8 cellular contexts compared by ENCODE assay signal in genomic region chr17:77450742-77451270, GRCh38.
DNase-seq lines count a peak whose midpoint lies in the region; ATAC-seq, FAIRE-seq and TF ChIP-seq lines count a peak whose summit lies in the region.

No MANE protein-coding gene starts in this region.

- intact Hi-C loops in HepG2 (cut with micrococcal nuclease; ENCODE audit: unreplicated experiment): loop anchor here (1.0 to 5.0 kb wide), 2 partner anchors 21 to 164 kb away; no protein-coding TSS in a partner anchor
- intact Hi-C loops in testis (cut with DNase I; ENCODE audit: low total_unique reads): no loop called here

- DNase-seq in T-helper 2 cell treated with Interferon-gamma antibody and Interleukin-4, amounts not matched to agents 5 μg/mL and 100 μg/mL, for 36 hours (ENCODE audit: low spot score): no peak
- DNase-seq in T-helper 2 cell (no peak), astrocyte (ENCODE audit: low read depth) (no peak), HepG2 (ENCODE audit: low spot score) (peak; percentile 23), testis (no peak), NCI-H2196 treated with DMSO at 0.1 percent for 48 hours (lab: John Stamatoyannopoulos, UW; ENCODE audit: unreplicated experiment) (no peak)
- DNase-seq in effector CD8-positive, alpha-beta T cell (lab: John Stamatoyannopoulos, UW): no peak

- peak overlapping the region; percentile 96 for H3K4me3 Mint-ChIP-seq in T-helper 2 cell treated with Interferon-gamma antibody and Interleukin-4, amounts not matched to agents 5 μg/mL and 100 μg/mL, for 36 hours
- peak overlapping the region; percentile 96 for H3K4me3 Mint-ChIP-seq in astrocyte (ENCODE audit: unreplicated experiment)

- CTCF ChIA-PET in HepG2 (lab: Yijun Ruan, JAX; ENCODE audit: low intra/inter-chr PET ratio, low total read pairs): interaction anchor here (0.9 kb wide), 1 partner anchor 21 kb away, joined by 5 read pairs; no protein-coding TSS in a partner anchor

- 3% methylated on average over 9 of the region's 11 CpGs for WGBS in HepG2 (ENCODE audit: low lambda C conversion rate)
- WGBS in testis, 2 donors: 10 to 15% methylated on average over 8 to 11 of the region's 11 CpGs

- H3K9ac ChIP-seq in astrocyte (ENCODE audit: low read length) (peak overlapping the region; percentile 91), HepG2 (ENCODE audit: insufficient read depth, low read depth, low read length) (peak overlapping the region; percentile 96)

- BruUV-seq in HepG2 (replicated peaks; lab: Mats Ljungman, UMichigan): TSS peak; percentile 61

- peaks cover 55% of the 10 kb centered on the region for H3K4me1 Mint-ChIP-seq in T-helper 2 cell treated with Interferon-gamma antibody and Interleukin-4, amounts not matched to agents 5 μg/mL and 100 μg/mL, for 36 hours (ENCODE audit: low read depth)
- peaks cover 47% of the 10 kb centered on the region for H3K4me1 Mint-ChIP-seq in astrocyte (ENCODE audit: low read depth, unreplicated experiment)

- H3K27me3 ChIP-seq in astrocyte (ENCODE audit: insufficient read depth, low read length) (no peaks in the 10 kb centered on the region), HepG2 (ENCODE audit: control insufficient read depth in 1 of 2, insufficient read depth in 2 of 2, low read length in 2 of 2) (no peaks in the 10 kb centered on the region; a peak in 1 of 5 replicates), testis (no peaks in the 10 kb centered on the region)

- H3K4me2 ChIP-seq in astrocyte (ENCODE audit: low read length) (peak overlapping the region; percentile 94), HepG2 (ENCODE audit: low read depth, low read length) (peak overlapping the region; percentile 99)

- TF ChIP-seq EP300 in HepG2 (IDR thresholded peaks at IDR 0.05; ENCODE audit: low read depth in 2 of 2, low read length in 2 of 2) (no peak), HepG2 (CRISPR knock-in tag; IDR thresholded peaks at IDR 0.05; ENCODE audit: borderline replicate concordance) (no peak; the same call in 1 of the 2 replicates)

- H3K4me1 ChIP-seq in astrocyte (ENCODE audit: insufficient read depth, low read length) (peaks cover 82% of the 10 kb centered on the region), HepG2 (ENCODE audit: insufficient read depth, low read length) (peaks cover 53% of the 10 kb centered on the region), testis (peaks cover 57% of the 10 kb centered on the region)

- H4K20me1 ChIP-seq in astrocyte (ENCODE audit: insufficient read depth, low read length) (peaks cover 99% of the 10 kb centered on the region), HepG2 (ENCODE audit: insufficient read depth, low read length) (peaks cover 21% of the 10 kb centered on the region)

- H3K27ac ChIP-seq in astrocyte (ENCODE audit: low read depth, low read length) (peak overlapping the region; percentile 94), HepG2 (ENCODE audit: extremely low read length, insufficient read depth, low read length) (peak overlapping the region; percentile 95), testis (peak overlapping the region; percentile 51 to 78)

- H3K79me2 ChIP-seq in astrocyte (ENCODE audit: insufficient read depth, low read length): peaks cover 91% of the 10 kb centered on the region
- peaks cover 71% of the 10 kb centered on the region for H3K79me2 ChIP-seq in HepG2 (ENCODE audit: insufficient read depth, low read length)

- no peaks in the 10 kb centered on the region for H3K9me3 ChIP-seq in astrocyte (ENCODE audit: insufficient read depth, low read depth, low read length)
- H3K9me3 ChIP-seq in HepG2 (ENCODE audit: low read length): no peaks in the 10 kb centered on the region
- no peaks in the 10 kb centered on the region for H3K9me3 ChIP-seq in testis

- ATAC-seq in HepG2: peak; percentile 1
- no peak for ATAC-seq in HG03025 (IDR thresholded peaks at IDR 0.05; ENCODE audit: low FRiP score, unreplicated experiment)

- no peaks in the 10 kb centered on the region for H3K9me3 Mint-ChIP-seq in T-helper 2 cell treated with Interferon-gamma antibody and Interleukin-4, amounts not matched to agents 5 μg/mL and 100 μg/mL, for 36 hours
- H3K9me3 Mint-ChIP-seq in astrocyte (ENCODE audit: unreplicated experiment): no peaks in the 10 kb centered on the region

- TF ChIP-seq CTCF in astrocyte (IDR thresholded peaks at IDR 0.05; ENCODE audit: insufficient read depth, low read depth, low read length): no peak
- TF ChIP-seq CTCF in HepG2 (CRISPR knock-in tag; IDR thresholded peaks at IDR 0.05): no peak; the same call in 1 of the 2 replicates
- no peak for TF ChIP-seq CTCF in testis (IDR thresholded peaks at IDR 0.05)

- no peak; the same call in 1 of the 2 replicates for TF ChIP-seq RAD21 in HepG2 (CRISPR knock-in tag; IDR thresholded peaks at IDR 0.05)

- TF ChIP-seq POLR2A in HepG2 (IDR thresholded peaks at IDR 0.05; ENCODE audit: insufficient read depth in 1 of 2, low read depth in 2 of 2, low read length in 2 of 2) (0 out of 4 replicates have a peak, but pooled peaks of 1 of the 2 experiments have one; percentile 43), testis (IDR thresholded peaks at IDR 0.05) (no peak)

- H3K36me3 Mint-ChIP-seq in T-helper 2 cell treated with Interferon-gamma antibody and Interleukin-4, amounts not matched to agents 5 μg/mL and 100 μg/mL, for 36 hours (ENCODE audit: low read depth): peaks cover 66% of the 10 kb centered on the region
- peaks cover 8% of the 10 kb centered on the region for H3K36me3 Mint-ChIP-seq in astrocyte (ENCODE audit: low read depth, unreplicated experiment)

- H3K4me3 ChIP-seq in astrocyte (ENCODE audit: insufficient read depth, low read depth, low read length): peak overlapping the region; percentile 63
- H3K4me3 ChIP-seq in HepG2 (replicated peaks in 1 of 3; ENCODE audit: insufficient read depth in 1 of 3, low read depth in 2 of 3, low read length in 3 of 3): peak overlapping the region; percentile 61 to 91 (median 73)
- peak overlapping the region; percentile 57 to 64 for H3K4me3 ChIP-seq in testis

- POLR2A ChIA-PET in HepG2 (lab: Yijun Ruan, JAX): interaction anchor here (0.6 to 6.4 kb wide), 29 partner anchors 9 to 508 kb away, joined by 3 to 129 read pairs (median 6); partner anchors contain the start of gene TNRC6C

- in situ Hi-C loops in HepG2 (cut with HindIII; ENCODE audit: extremely low pct_ligation_motif_present, low pct_unique_long_range_greater_than_20kb): loop anchor here (5.0 kb wide), 1 partner anchor 164 kb away; no protein-coding TSS in a partner anchor

- no peaks in the 10 kb centered on the region for H3K27me3 Mint-ChIP-seq in T-helper 2 cell treated with Interferon-gamma antibody and Interleukin-4, amounts not matched to agents 5 μg/mL and 100 μg/mL, for 36 hours (ENCODE audit: low read depth)
- H3K27me3 Mint-ChIP-seq in astrocyte (ENCODE audit: low read depth, unreplicated experiment): no peaks in the 10 kb centered on the region

- H3K36me3 ChIP-seq in astrocyte (ENCODE audit: insufficient read depth, low read length): no peaks in the 10 kb centered on the region
- H3K36me3 ChIP-seq in HepG2 (replicated peaks in 1 of 2; ENCODE audit: control insufficient read depth in 1 of 2, insufficient read depth in 2 of 2, low read length in 2 of 2): peaks cover 1 to 7% of the 10 kb centered on the region in 2 experiments; a peak in 3 of 5 replicates
- no peaks in the 10 kb centered on the region for H3K36me3 ChIP-seq in testis (ENCODE audit: low read depth, missing control alignments)

- FAIRE-seq in astrocyte (lab: Jason Lieb, UNC): no peak
- FAIRE-seq in HepG2 (lab: Jason Lieb, UNC): no peak

- H2AFZ ChIP-seq in astrocyte (ENCODE audit: low read depth, low read length) (no peak overlapping the region), HepG2 (ENCODE audit: low read length) (no peak overlapping the region)

- peak overlapping the region; percentile 91 for H3K27ac Mint-ChIP-seq in T-helper 2 cell treated with Interferon-gamma antibody and Interleukin-4, amounts not matched to agents 5 μg/mL and 100 μg/mL, for 36 hours
- H3K27ac Mint-ChIP-seq in astrocyte (ENCODE audit: unreplicated experiment): peak overlapping the region; percentile 93

TF ChIP-seq in HepG2, 621 proteins besides CTCF, POLR2A, EP300 and RAD21 (continues in another document):
- TF ChIP-seq ZNF891 (CRISPR knock-in tag; IDR thresholded peaks at IDR 0.05): peak; percentile 15; the same call in 1 of the 2 replicates
